Comparison of ENCODE assay signal across 19 cellular contexts in the genomic region with DNA sequence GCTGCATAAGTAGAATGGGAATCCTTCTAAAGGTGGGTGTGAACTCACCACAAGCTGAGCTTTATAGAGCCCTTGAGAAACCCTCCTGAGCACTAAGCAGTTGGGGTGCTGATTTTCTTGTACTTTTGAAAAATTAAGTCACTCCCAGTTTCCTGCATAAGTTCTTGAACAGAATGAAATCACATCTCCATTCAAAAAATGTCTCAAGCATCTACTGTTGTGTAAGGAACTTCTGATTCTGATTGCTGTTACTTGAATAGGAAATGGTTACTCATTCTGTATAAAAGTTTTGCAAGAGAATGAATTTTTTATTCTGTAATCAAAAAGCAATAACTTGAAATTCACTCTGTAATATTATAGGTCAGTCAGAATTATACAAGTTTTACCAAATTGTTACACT. TPM values are rescaled to one million over a fixed set of nuclear protein-coding genes. Genes with fewer than 3 reads are reported as not detected.
DNase-seq lines count a peak whose midpoint lies in the region; ATAC-seq and TF ChIP-seq lines count a peak whose summit lies in the region.
"Had no signal": no experiment of that assay in that cellular context is flagged by ENCODE, and none has a peak within 500 bp of the region (broad histone marks: within the 10 kb centered on the region; RNA-seq: fewer than 3 reads in every experiment).

No MANE protein-coding gene starts in this region.

- no peaks in the 10 kb centered on the region for H3K36me3 Mint-ChIP-seq in activated naive CD4-positive, alpha-beta T cell treated with anti-CD3 and anti-CD28 coated beads, Interleukin-2, amount 10 ng/mL, durations not matched to agents 7 days and 5 days

- no peak overlapping the region for H3K4me3 Mint-ChIP-seq in activated naive CD4-positive, alpha-beta T cell treated with anti-CD3 and anti-CD28 coated beads, Interleukin-2, amount 10 ng/mL, durations not matched to agents 7 days and 5 days
- H3K4me3 Mint-ChIP-seq: CD4-positive, alpha-beta T cell; H9 had no signal

- H3K4me3 ChIP-seq in foreskin fibroblast (ENCODE audit: low read depth in 1 of 2, low read length in 2 of 2) (no peak overlapping the region), upper lobe of right lung (no peak overlapping the region)
- H3K4me3 ChIP-seq: PC-9, SJSA1 had no signal

- CTCF ChIA-PET in activated naive CD4-positive, alpha-beta T cell treated with anti-CD3 and anti-CD28 coated beads, Interleukin-2, amount 10 ng/mL, durations not matched to agents 7 days and 5 days (lab: Charles Lee): interaction anchor here (1.0 kb wide), 1 partner anchor 88 kb away, joined by 3 read pairs; no protein-coding TSS in a partner anchor

- DNase-seq in HCEC 1CT: peak; percentile 30
- peak; percentile 45 for DNase-seq in dermis blood vessel endothelial cell
- peak; percentile 24 to 52 for DNase-seq in foreskin fibroblast
- DNase-seq in upper lobe of right lung: no peak
- no peak for DNase-seq in NCI-H510A (lab: John Stamatoyannopoulos, UW)
- no peak for DNase-seq in activated naive CD4-positive, alpha-beta T cell treated with anti-CD3 and anti-CD28 coated beads, Interleukin-2, amount 10 ng/mL, durations not matched to agents 7 days and 5 days
- DNase-seq: BE2C; CD4-positive, alpha-beta T cell; H9; Karpas-422; MM.1S; NCI-H1105 treated with DMSO at 0.1 percent for 48 hours; NCI-H2107; NCI-H345; NCI-H526 treated with DMSO at 0.1 percent for 48 hours; NK-92 treated with Interleukin-12 subunit alpha and Interleukin-12 subunit beta, amount 100 ng/mL, for 24 hours; PC-9 had no signal

- H3K27ac ChIP-seq in upper lobe of right lung: no peak overlapping the region
- H3K27ac ChIP-seq: PC-9, SJSA1 had no signal

- H3K27me3 Mint-ChIP-seq in activated naive CD4-positive, alpha-beta T cell treated with anti-CD3 and anti-CD28 coated beads, Interleukin-2, amount 10 ng/mL, durations not matched to agents 7 days and 5 days: peaks cover 11% of the 10 kb centered on the region

- no peak overlapping the region for H3K27ac Mint-ChIP-seq in activated naive CD4-positive, alpha-beta T cell treated with anti-CD3 and anti-CD28 coated beads, Interleukin-2, amount 10 ng/mL, durations not matched to agents 7 days and 5 days
- H3K27ac Mint-ChIP-seq: CD4-positive, alpha-beta T cell; H9 had no signal

- ATAC-seq in upper lobe of right lung (peak; percentile 22), GM21390 (IDR thresholded peaks at IDR 0.05; ENCODE audit: unreplicated experiment) (no peak)

- no peaks in the 10 kb centered on the region for H3K9me3 ChIP-seq in upper lobe of right lung
- H3K9me3 ChIP-seq: BE2C, SJSA1 had no signal

- TF ChIP-seq CTCF in foreskin fibroblast (IDR thresholded peaks at IDR 0.05; ENCODE audit: low read depth, low read length) (no peak), upper lobe of right lung (IDR thresholded peaks at IDR 0.05) (no peak)

- H3K4me1 ChIP-seq in upper lobe of right lung: peaks cover 25% of the 10 kb centered on the region
- H3K4me1 ChIP-seq: BE2C had no signal

- H3K4me1 Mint-ChIP-seq in activated naive CD4-positive, alpha-beta T cell treated with anti-CD3 and anti-CD28 coated beads, Interleukin-2, amount 10 ng/mL, durations not matched to agents 7 days and 5 days: no peaks in the 10 kb centered on the region

- H3K36me3 ChIP-seq in upper lobe of right lung: peaks cover 39% of the 10 kb centered on the region
- H3K36me3 ChIP-seq: BE2C had no signal

- intact Hi-C loops in upper lobe of right lung (cut with DNase I): no loop called here

- H3K27me3 ChIP-seq in upper lobe of right lung: no peaks in the 10 kb centered on the region
- H3K27me3 ChIP-seq: BE2C, SJSA1 had no signal

- H3K9me3 Mint-ChIP-seq in activated naive CD4-positive, alpha-beta T cell treated with anti-CD3 and anti-CD28 coated beads, Interleukin-2, amount 10 ng/mL, durations not matched to agents 7 days and 5 days: no peaks in the 10 kb centered on the region
- H3K9me3 Mint-ChIP-seq: CD4-positive, alpha-beta T cell; H9 had no signal

RNA-seq across cellular contexts. Expression of a gene that starts 50.8 kb away (rescaled TPM):
- total RNA-seq in dermis blood vessel endothelial cell (1.3 and 2.0 TPM in 2 replicates), upper lobe of right lung (8.5 TPM)

Comparison
In these comparisons a context has a peak if more than half of its experiments do, and no peak if none do; other contexts are left out.
1. DNase-seq: peak in HCEC 1CT (single experiment), dermis blood vessel endothelial cell (single experiment) and foreskin fibroblast (2 of 2); none in upper lobe of right lung (single experiment), NCI-H510A (single experiment) and activated naive CD4-positive, alpha-beta T cell treated with anti-CD3 and anti-CD28 coated beads, Interleukin-2, amount 10 ng/mL, durations not matched to agents 7 days and 5 days (single experiment).